In genomic region chrX:40897768-40898167, GRCh38 we compare ENCODE assay signal across 1 cellular context.
TF ChIP-seq lines count a peak whose summit lies in the region.

No MANE protein-coding gene starts in this region.

TF ChIP-seq in HepG2, 621 proteins besides CTCF, POLR2A, EP300 and RAD21:
- TF ChIP-seq ZUFSP (CRISPR knock-in tag; IDR thresholded peaks at IDR 0.05; ENCODE audit: borderline replicate concordance) (no peak), ZNF275 (CRISPR knock-in tag; IDR thresholded peaks at IDR 0.05; ENCODE audit: borderline replicate concordance) (no peak)
TF ChIP-seq in HepG2: peak in this region for 0.
